In genomic region chr5:60295423-60295822, GRCh38 we compare ENCODE assay signal across 7 cellular contexts.
DNase-seq lines count a peak whose midpoint lies in the region; ATAC-seq and TF ChIP-seq lines count a peak whose summit lies in the region.

No MANE protein-coding gene starts in this region.

- DNase-seq in GM13977 (ENCODE audit: low spot score) (no peak), HuH-7 (ENCODE audit: low spot score) (peak; percentile 13), cardiac fibroblast (ENCODE audit: low read depth in 2 of 2) (peak; percentile 3 to 22), NCI-H1694 treated with DMSO at 0.1 percent for 48 hours (lab: John Stamatoyannopoulos, UW) (no peak), coronary artery (ENCODE audit: low spot score) (no peak)

- no peaks in the 10 kb centered on the region for H3K4me1 Mint-ChIP-seq in nephron

- H3K36me3 Mint-ChIP-seq in nephron (ENCODE audit: low read depth), result no peaks in the 10 kb centered on the region

- in situ Hi-C loops in GM13977 (cut with MboI; ENCODE audit: low pct_unique_long_range_greater_than_20kb, low sequenced_read_pairs, unreplicated experiment), result loop anchor here (25.0 kb wide), 2 partner anchors 367 to 483 kb away; no protein-coding TSS in a partner anchor

- H3K9me3 Mint-ChIP-seq in nephron, result peaks cover 5% of the 10 kb centered on the region

- H3K4me3 Mint-ChIP-seq in nephron, result no peak overlapping the region

- no peak for ATAC-seq in HG03571 (IDR thresholded peaks at IDR 0.05; ENCODE audit: unreplicated experiment)

- no peaks in the 10 kb centered on the region for H3K27me3 Mint-ChIP-seq in nephron (ENCODE audit: low read depth)

- no peak overlapping the region for H3K4me3 ChIP-seq in cardiac fibroblast (replicated peaks in 1 of 2; ENCODE audit: low read depth in 2 of 2, low read length in 2 of 2)
- no peak overlapping the region for H3K4me3 ChIP-seq in coronary artery

- H3K27ac Mint-ChIP-seq in nephron, result no peak overlapping the region

- no peak overlapping the region for H3K27ac ChIP-seq in coronary artery

- TF ChIP-seq CTCF in GM13977 (IDR thresholded peaks at IDR 0.05; ENCODE audit: extremely low read depth, insufficient read depth, missing control alignments), result peak; percentile 62
- peak; percentile 24 for TF ChIP-seq CTCF in cardiac fibroblast (IDR thresholded peaks at IDR 0.05; ENCODE audit: low read depth, low read length)
- peak; percentile 27 to 47 (median 38) for TF ChIP-seq CTCF in nephron (IDR thresholded peaks at IDR 0.05; ENCODE audit: unreplicated experiment in 3 of 3)
- no peak for TF ChIP-seq CTCF in coronary artery (IDR thresholded peaks at IDR 0.05)

Comparison
In these comparisons a context has a peak if more than half of its experiments do, and no peak if none do; other contexts are left out.
1. DNase-seq: peak in HuH-7 (single experiment) and cardiac fibroblast (2 of 2); none in GM13977 (single experiment), NCI-H1694 treated with DMSO at 0.1 percent for 48 hours (single experiment) and coronary artery (single experiment).